In genomic region chr2:100242891-100243670, GRCh38 we compare ENCODE assay signal across 9 cellular contexts.
DNase-seq lines count a peak whose midpoint lies in the region; ATAC-seq and FAIRE-seq lines count a peak whose summit lies in the region.
"Had no signal": no experiment of that assay in that cellular context is flagged by ENCODE, and none has a peak within 500 bp of the region (broad histone marks: within the 10 kb centered on the region; RNA-seq: fewer than 3 reads in every experiment).

No MANE protein-coding gene starts in this region.

- no peak overlapping the region for H3K4me3 Mint-ChIP-seq in stimulated activated naive CD8-positive, alpha-beta T cell treated with anti-CD3 and anti-CD28 coated beads, Interleukin-15, amount 100 ng/mL, for 72 hours

- ATAC-seq in stimulated activated naive CD8-positive, alpha-beta T cell treated with anti-CD3 and anti-CD28 coated beads, Interleukin-15, amount 100 ng/mL, for 72 hours: peak; percentile 56
- ATAC-seq in GM21367 (IDR thresholded peaks at IDR 0.05; ENCODE audit: unreplicated experiment): no peak

- FAIRE-seq in GM19239 (lab: Jason Lieb, UNC): peak; percentile 35

- H3K27ac ChIP-seq in effector memory CD4-positive, alpha-beta T cell (ENCODE audit: insufficient read depth, low read length, poor library complexity, severe bottlenecking): no peak overlapping the region
- H3K27ac ChIP-seq: SK-N-MC had no signal

- no peak overlapping the region for H3K4me3 ChIP-seq in effector memory CD4-positive, alpha-beta T cell (ENCODE audit: insufficient read depth, low read depth, low read length, poor library complexity, severe bottlenecking)
- H3K4me3 ChIP-seq: SK-N-MC had no signal

- H3K9me3 Mint-ChIP-seq in stimulated activated naive CD8-positive, alpha-beta T cell treated with anti-CD3 and anti-CD28 coated beads, Interleukin-15, amount 100 ng/mL, for 72 hours: no peaks in the 10 kb centered on the region

- peaks cover 11% of the 10 kb centered on the region for H3K27me3 Mint-ChIP-seq in stimulated activated naive CD8-positive, alpha-beta T cell treated with anti-CD3 and anti-CD28 coated beads, Interleukin-15, amount 100 ng/mL, for 72 hours

- H3K36me3 ChIP-seq in effector memory CD4-positive, alpha-beta T cell (ENCODE audit: control insufficient read depth, insufficient read depth, low read length): no peaks in the 10 kb centered on the region

- H3K4me1 Mint-ChIP-seq in stimulated activated naive CD8-positive, alpha-beta T cell treated with anti-CD3 and anti-CD28 coated beads, Interleukin-15, amount 100 ng/mL, for 72 hours: no peaks in the 10 kb centered on the region

- no peaks in the 10 kb centered on the region for H3K9me3 ChIP-seq in effector memory CD4-positive, alpha-beta T cell (ENCODE audit: control insufficient read depth, low read length)

- no peaks in the 10 kb centered on the region for H3K27me3 ChIP-seq in effector memory CD4-positive, alpha-beta T cell (replicated peaks; ENCODE audit: control insufficient read depth, insufficient read depth, low read length, poor library complexity, severe bottlenecking)

- peak overlapping the region in 1 of 2 donors; percentile 54 for H3K27ac Mint-ChIP-seq in stimulated activated naive CD8-positive, alpha-beta T cell treated with anti-CD3 and anti-CD28 coated beads, Interleukin-15, amount 100 ng/mL, for 72 hours

- H3K4me1 ChIP-seq in effector memory CD4-positive, alpha-beta T cell (ENCODE audit: control insufficient read depth, insufficient read depth, low read length, poor library complexity, severe bottlenecking): no peaks in the 10 kb centered on the region

- DNase-seq in CD1c-positive myeloid dendritic cell (ENCODE audit: extremely low spot score) (peak; percentile 60), GM19239 (ENCODE audit: insufficient read length, low spot score) (peak; percentile 20), NCI-H1092 (lab: John Stamatoyannopoulos, UW) (peak; percentile 14), medulla oblongata (ENCODE audit: extremely low spot score) (peak; percentile 68)
- peak; percentile 28 to 43 for DNase-seq in activated CD4-positive, alpha-beta T cell treated with anti-CD3 and anti-CD28 coated beads for 24 hours (ENCODE audit: low read depth in 2 of 2)
- DNase-seq in effector memory CD4-positive, alpha-beta T cell: peak in 2 of 3 donors; percentile 11 to 19
- DNase-seq in stimulated activated naive CD8-positive, alpha-beta T cell treated with anti-CD3 and anti-CD28 coated beads, Interleukin-15, amount 100 ng/mL, for 72 hours: peak; percentile 44 to 47

Comparison
In these comparisons a context has a peak if more than half of its experiments do, and no peak if none do; other contexts are left out.
1. DNase-seq: peak in every context shown above with its lines; median percentile 68 in medulla oblongata; 60 in CD1c-positive myeloid dendritic cell; 46 in stimulated activated naive CD8-positive, alpha-beta T cell treated with anti-CD3 and anti-CD28 coated beads, Interleukin-15, amount 100 ng/mL, for 72 hours; 36 in activated CD4-positive, alpha-beta T cell treated with anti-CD3 and anti-CD28 coated beads for 24 hours; 20 in GM19239; 15 in effector memory CD4-positive, alpha-beta T cell; 14 in NCI-H1092.